ENCODE assay signal across 23 cellular contexts in genomic region chr2:38516122-38516521, GRCh38.
DNase-seq lines count a peak whose midpoint lies in the region; ATAC-seq and TF ChIP-seq lines count a peak whose summit lies in the region.
"Had no signal": no experiment of that assay in that cellular context is flagged by ENCODE, and none has a peak within 500 bp of the region (broad histone marks: within the 10 kb centered on the region; RNA-seq: fewer than 3 reads in every experiment).

No MANE protein-coding gene starts in this region.

- H3K4me3 ChIP-seq in adipocyte (ENCODE audit: low read length) (peak overlapping the region; percentile 76), gastroesophageal sphincter (peak overlapping the region in 1 of 2 donors; percentile 40), osteoblast (ENCODE audit: insufficient read depth, low read length) (no peak overlapping the region), suprapubic skin (peak overlapping the region; percentile 18), coronary artery (no peak overlapping the region)
- H3K4me3 ChIP-seq: A549, GM12878 had no signal

- H3K27ac ChIP-seq in gastroesophageal sphincter (peak overlapping the region; percentile 89 to 97 (median 91)), osteoblast (ENCODE audit: low read depth, low read length) (no peak overlapping the region), suprapubic skin (peak overlapping the region; percentile 88), coronary artery (peak overlapping the region in 1 of 2 donors; percentile 56)
- H3K27ac ChIP-seq: KMS-11 had no signal

- H2AFZ ChIP-seq in osteoblast (ENCODE audit: low read length), result no peak overlapping the region

- peak overlapping the region; percentile 86 for H3K9ac ChIP-seq in adipocyte (ENCODE audit: low read length)
- H3K9ac ChIP-seq: KMS-11 had no signal

- no peaks in the 10 kb centered on the region for H3K9me3 ChIP-seq in adipocyte (ENCODE audit: control insufficient read depth, low read length)
- no peaks in the 10 kb centered on the region for H3K9me3 ChIP-seq in gastroesophageal sphincter
- no peaks in the 10 kb centered on the region for H3K9me3 ChIP-seq in osteoblast (ENCODE audit: low read depth, low read length)
- no peaks in the 10 kb centered on the region for H3K9me3 ChIP-seq in suprapubic skin
- H3K9me3 ChIP-seq: A549, BE2C had no signal

- ATAC-seq in gastroesophageal sphincter, result no peak
- ATAC-seq: A549; effector memory CD8-positive, alpha-beta T cell; GM12878; naive thymus-derived CD4-positive, alpha-beta T cell; stimulated activated naive B cell treated with anti-CD40 and anti-IgM and Interleukin-4, amounts not matched to agents 10 μg/mL and 1 μg/mL and 100 μg/mL, for 72 hours had no signal

- DNase-seq in adipocyte (ENCODE audit: low read depth) (no peak), osteoblast (ENCODE audit: insufficient read length, low spot score, missing footprints) (no peak), suprapubic skin (ENCODE audit: low spot score in 2 of 2) (no peak), KG1 (lab: John Stamatoyannopoulos, UW) (no peak), NK-92 (lab: John Stamatoyannopoulos, UW; ENCODE audit: unreplicated experiment) (no peak), coronary artery (ENCODE audit: low spot score) (no peak), GM10266 (ENCODE audit: extremely low spot score) (no peak)
- DNase-seq: activated CD4-positive, alpha-beta T cell treated with anti-CD3 and anti-CD28 coated beads for 4 hours; activated gamma-delta T cell treated with Interleukin-2 at 50 U/mL for 16 hours; activated T-cell treated with anti-CD3 and anti-CD28 coated beads, Interleukin-2, amount 50 U/mL, for 24 hours; effector memory CD8-positive, alpha-beta T cell; naive thymus-derived CD4-positive, alpha-beta T cell; NCI-H1436 treated with DMSO at 0.1 percent for 48 hours; NCI-H510A treated with DMSO at 0.1 percent for 48 hours; retina; stimulated activated CD4-positive, alpha-beta T cell treated with anti-CD3 and anti-CD28 coated beads, Interleukin-4, amount 100 ng/mL, for 1 hour; stimulated activated naive B cell treated with anti-CD40 and anti-IgM and Interleukin-4, amounts not matched to agents 10 μg/mL and 1 μg/mL and 100 μg/mL, for 72 hours; T-helper 2 cell had no signal

- no peaks in the 10 kb centered on the region for H3K36me3 ChIP-seq in adipocyte (ENCODE audit: control insufficient read depth, insufficient read depth, low read length, severe bottlenecking)
- H3K36me3 ChIP-seq in gastroesophageal sphincter, result no peaks in the 10 kb centered on the region
- no peaks in the 10 kb centered on the region for H3K36me3 ChIP-seq in osteoblast (ENCODE audit: insufficient read depth, low read length)
- no peaks in the 10 kb centered on the region for H3K36me3 ChIP-seq in suprapubic skin
- H3K36me3 ChIP-seq: BE2C had no signal

- TF ChIP-seq CTCF in gastroesophageal sphincter (IDR thresholded peaks at IDR 0.05), result no peak
- no peak for TF ChIP-seq CTCF in osteoblast (IDR thresholded peaks at IDR 0.05; ENCODE audit: extremely low read depth, low read depth, low read length)
- no peak for TF ChIP-seq CTCF in suprapubic skin (IDR thresholded peaks at IDR 0.05)
- no peak for TF ChIP-seq CTCF in coronary artery (IDR thresholded peaks at IDR 0.05)
- no peak for TF ChIP-seq CTCF in GM10266 (IDR thresholded peaks at IDR 0.05; ENCODE audit: control insufficient read depth, insufficient read depth, low read depth, missing control alignments)

- peaks cover 36% of the 10 kb centered on the region for H3K4me1 ChIP-seq in adipocyte (ENCODE audit: control insufficient read depth, insufficient read depth, low read length)
- peaks cover 0 to 59% (median 0%) of the 10 kb centered on the region in 3 donors for H3K4me1 ChIP-seq in gastroesophageal sphincter
- no peaks in the 10 kb centered on the region for H3K4me1 ChIP-seq in osteoblast (ENCODE audit: insufficient read depth, low read length)
- no peaks in the 10 kb centered on the region for H3K4me1 ChIP-seq in suprapubic skin

- H3K27me3 ChIP-seq in adipocyte (replicated peaks; ENCODE audit: control insufficient read depth, insufficient read depth, low read length) (no peaks in the 10 kb centered on the region), gastroesophageal sphincter (no peaks in the 10 kb centered on the region), osteoblast (ENCODE audit: insufficient read depth, low read length) (peaks cover 18% of the 10 kb centered on the region), suprapubic skin (no peaks in the 10 kb centered on the region)
- H3K27me3 ChIP-seq: BE2C had no signal

- no peaks in the 10 kb centered on the region for H3K79me2 ChIP-seq in osteoblast (ENCODE audit: insufficient read depth, low read length)

- no peaks in the 10 kb centered on the region for H4K20me1 ChIP-seq in osteoblast (ENCODE audit: insufficient read depth, low read length)

- TF ChIP-seq EP300 in gastroesophageal sphincter (IDR thresholded peaks at IDR 0.05) (no peak), suprapubic skin (IDR thresholded peaks at IDR 0.05) (no peak)

- peak overlapping the region; percentile 43 for H3K4me2 ChIP-seq in osteoblast (ENCODE audit: insufficient read depth, low read length)
- H3K4me2 ChIP-seq: A549, KMS-11 had no signal

- no peak for TF ChIP-seq POLR2A in gastroesophageal sphincter (IDR thresholded peaks at IDR 0.05)
- no peak for TF ChIP-seq POLR2A in suprapubic skin (IDR thresholded peaks at IDR 0.05)

- 45 to 58% methylated on average over 3 of the region's 3 CpGs for WGBS in gastroesophageal sphincter (ENCODE audit: low coverage in 1 of 2), 2 donors
- 65% methylated on average over 3 of the region's 3 CpGs for WGBS in suprapubic skin

Comparison
In these comparisons a context has a peak if more than half of its experiments do, and no peak if none do; other contexts are left out.
1. H3K4me3 ChIP-seq: peak in adipocyte (single experiment) and suprapubic skin (single experiment); none in osteoblast (single experiment) and coronary artery (single experiment).